7 cellular contexts compared by ENCODE assay signal in the genomic region with DNA sequence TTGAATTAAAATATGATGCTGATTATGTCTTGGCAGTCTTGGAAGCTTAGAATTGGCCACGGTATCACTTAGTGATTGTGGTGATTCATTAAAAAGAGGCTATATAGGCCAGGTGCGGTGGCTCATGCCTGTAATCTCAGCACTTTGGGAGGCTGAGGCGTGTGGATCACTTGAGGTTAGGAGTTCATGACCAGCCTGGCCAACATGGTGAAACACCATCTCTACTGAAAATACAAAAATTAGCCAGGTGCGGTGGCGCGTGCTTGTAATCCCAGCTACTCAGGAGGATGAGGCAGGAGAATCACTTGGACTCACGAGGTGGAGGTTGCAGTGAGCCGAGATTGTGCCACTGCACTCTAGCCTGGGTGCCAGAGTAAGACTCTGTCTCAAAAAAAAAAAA. TPM values are rescaled to one million over a fixed set of nuclear protein-coding genes. Genes with fewer than 3 reads are reported as not detected.
DNase-seq lines count a peak whose midpoint lies in the region; ATAC-seq and TF ChIP-seq lines count a peak whose summit lies in the region.
"Not testable (repeated sequence)": the region's sequence is repeated elsewhere in the genome, so short reads cannot be mapped to it uniquely, and the experiment has no call there.

No MANE protein-coding gene starts in this region.

- H3K27ac Mint-ChIP-seq in activated CD8-positive, alpha-beta T cell treated with anti-CD3 and anti-CD28 coated beads, Interleukin-2, amount 10 ng/mL, durations not matched to agents 7 days and 5 days; glutamatergic neuron (ENCODE audit: unreplicated experiment): not testable (repeated sequence)

- peak overlapping the region; percentile 96 for H3K4me3 Mint-ChIP-seq in activated CD8-positive, alpha-beta T cell treated with anti-CD3 and anti-CD28 coated beads, Interleukin-2, amount 10 ng/mL, durations not matched to agents 7 days and 5 days
- peak overlapping the region; percentile 92 for H3K4me3 Mint-ChIP-seq in glutamatergic neuron (ENCODE audit: unreplicated experiment)

- not testable (repeated sequence) for H3K9me3 ChIP-seq in OCI-LY7 (ENCODE audit: low read length); breast epithelium; muscle layer of colon (ENCODE audit: low read length); skeletal muscle satellite cell (replicated peaks; ENCODE audit: low read length)

- POLR2A ChIA-PET in OCI-LY7 (lab: Charles Lee) = not testable (repeated sequence)
- POLR2A ChIA-PET in activated CD8-positive, alpha-beta T cell treated with anti-CD3 and anti-CD28 coated beads, Interleukin-2, amount 10 ng/mL, durations not matched to agents 7 days and 5 days (lab: Charles Lee) = interaction anchor here (0.6 kb wide), 1 partner anchor 12 kb away, joined by 5 read pairs; no protein-coding TSS in a partner anchor

- peaks cover 73% of the 10 kb centered on the region for H3K79me2 ChIP-seq in OCI-LY7 (ENCODE audit: insufficient read depth, low read depth, low read length)

- H3K4me1 ChIP-seq in OCI-LY7 (ENCODE audit: insufficient read depth, low read length, poor library complexity, severe bottlenecking) (peaks cover 16% of the 10 kb centered on the region), muscle layer of colon (ENCODE audit: insufficient read depth, low read length) (peaks cover 15% of the 10 kb centered on the region), skeletal muscle satellite cell (ENCODE audit: control insufficient read depth, insufficient read depth, low read length) (peaks cover 15% of the 10 kb centered on the region)
- H3K4me1 ChIP-seq in breast epithelium = not testable (repeated sequence)

- peaks cover 33% of the 10 kb centered on the region for H4K20me1 ChIP-seq in OCI-LY7 (ENCODE audit: insufficient read depth, low read length)

- DNase-seq in OCI-LY7 (ENCODE audit: low spot score); activated CD8-positive, alpha-beta T cell treated with anti-CD3 and anti-CD28 coated beads, Interleukin-2, amount 10 ng/mL, durations not matched to agents 7 days and 5 days; breast epithelium (ENCODE audit: low spot score in 2 of 2); glutamatergic neuron: not testable (repeated sequence)

- not testable (repeated sequence) for H3K36me3 ChIP-seq in OCI-LY7 (ENCODE audit: insufficient read depth, low read length); breast epithelium; muscle layer of colon (ENCODE audit: insufficient read depth, low read length); skeletal muscle satellite cell (ENCODE audit: insufficient read depth, low read length)

- ATAC-seq in activated CD8-positive, alpha-beta T cell treated with anti-CD3 and anti-CD28 coated beads, Interleukin-2, amount 10 ng/mL, durations not matched to agents 7 days and 5 days = not testable (repeated sequence)

- not testable (repeated sequence) for H3K27me3 Mint-ChIP-seq in activated CD8-positive, alpha-beta T cell treated with anti-CD3 and anti-CD28 coated beads, Interleukin-2, amount 10 ng/mL, durations not matched to agents 7 days and 5 days (ENCODE audit: low read depth); glutamatergic neuron (ENCODE audit: unreplicated experiment)

- peaks cover 49% of the 10 kb centered on the region for H3K4me1 Mint-ChIP-seq in activated CD8-positive, alpha-beta T cell treated with anti-CD3 and anti-CD28 coated beads, Interleukin-2, amount 10 ng/mL, durations not matched to agents 7 days and 5 days (ENCODE audit: low read depth)
- not testable (repeated sequence) for H3K4me1 Mint-ChIP-seq in glutamatergic neuron (ENCODE audit: low read depth, unreplicated experiment)

- H3K9ac ChIP-seq in muscle layer of colon (ENCODE audit: low read length) = peak overlapping the region; percentile 29
- peak overlapping the region; percentile 95 for H3K9ac ChIP-seq in skeletal muscle satellite cell (ENCODE audit: low read depth, low read length)

- H3K4me3 ChIP-seq in GM08714 (ENCODE audit: low read length) (peak overlapping the region; percentile 26), OCI-LY7 (ENCODE audit: low read depth, low read length, poor library complexity, severe bottlenecking) (peak overlapping the region; percentile 89), breast epithelium (peak overlapping the region; percentile 94 to 100 (median 96)), muscle layer of colon (ENCODE audit: low read depth in 1 of 2, low read length in 2 of 2) (peak overlapping the region in 1 of 2 donors; percentile 76), skeletal muscle satellite cell (ENCODE audit: low read length) (peak overlapping the region; percentile 90)

- H3K4me2 ChIP-seq in OCI-LY7 (ENCODE audit: low read length) = peak overlapping the region; percentile 94
- peak overlapping the region; percentile 75 for H3K4me2 ChIP-seq in skeletal muscle satellite cell (ENCODE audit: low read length)

- not testable (repeated sequence) for H3K9me3 Mint-ChIP-seq in activated CD8-positive, alpha-beta T cell treated with anti-CD3 and anti-CD28 coated beads, Interleukin-2, amount 10 ng/mL, durations not matched to agents 7 days and 5 days (ENCODE audit: insufficient read depth)
- peaks cover 15% of the 10 kb centered on the region for H3K9me3 Mint-ChIP-seq in glutamatergic neuron (ENCODE audit: unreplicated experiment)

- not testable (repeated sequence) for BruUV-seq in OCI-LY7 (replicated peaks; lab: Mats Ljungman, UMichigan)

- CTCF ChIA-PET in OCI-LY7 (lab: Charles Lee; ENCODE audit: unreplicated experiment) = not testable (repeated sequence)
- CTCF ChIA-PET in activated CD8-positive, alpha-beta T cell treated with anti-CD3 and anti-CD28 coated beads, Interleukin-2, amount 10 ng/mL, durations not matched to agents 7 days and 5 days (lab: Charles Lee) = interaction anchor here (1.0 to 2.4 kb wide), 5 partner anchors 10 to 308 kb away, joined by 3 to 6 read pairs (median 4); no protein-coding TSS in a partner anchor

- intact Hi-C loops in OCI-LY7 (cut with micrococcal nuclease; ENCODE audit: unreplicated experiment); breast epithelium (cut with DNase I; ENCODE audit: low total_unique reads): not testable (repeated sequence)

- not testable (repeated sequence) for H3K9me2 ChIP-seq in OCI-LY7 (ENCODE audit: insufficient read depth, low read length)

- not testable (repeated sequence) for H3K27ac ChIP-seq in OCI-LY7 (ENCODE audit: low read depth, low read length, poor library complexity, severe bottlenecking); muscle layer of colon (ENCODE audit: low read depth, low read length)
- peak overlapping the region; percentile 1 to 99 for H3K27ac ChIP-seq in breast epithelium

- peaks cover 31% of the 10 kb centered on the region for H3K36me3 Mint-ChIP-seq in activated CD8-positive, alpha-beta T cell treated with anti-CD3 and anti-CD28 coated beads, Interleukin-2, amount 10 ng/mL, durations not matched to agents 7 days and 5 days (ENCODE audit: low read depth)
- H3K36me3 Mint-ChIP-seq in glutamatergic neuron (ENCODE audit: unreplicated experiment) = not testable (repeated sequence)

- not testable (repeated sequence) for H3K27me3 ChIP-seq in breast epithelium; muscle layer of colon (ENCODE audit: control insufficient read depth in 1 of 2, insufficient read depth in 2 of 2, low read length in 2 of 2); skeletal muscle satellite cell (ENCODE audit: control insufficient read depth, insufficient read depth, low read length)

- H2AFZ ChIP-seq in OCI-LY7 (ENCODE audit: low read length) = not testable (repeated sequence)

- not testable (repeated sequence) for TF ChIP-seq CTCF in OCI-LY7 (conservative IDR thresholded peaks at IDR 0.05; ENCODE audit: low read length); breast epithelium (IDR thresholded peaks at IDR 0.05); glutamatergic neuron (IDR thresholded peaks at IDR 0.05; ENCODE audit: partially characterized antibody, unreplicated experiment)

- not testable (repeated sequence) for TF ChIP-seq POLR2A in breast epithelium (IDR thresholded peaks at IDR 0.05)

RNA-seq across cellular contexts. Expression of gene PPM1B, which starts 2.8 kb away (rescaled TPM):
- total RNA-seq in OCI-LY7 (2014; rRNA removed; shearing (Covaris generic)) = 23.6 and 24.8 TPM in 2 replicates
- total RNA-seq in OCI-LY7 (2022) = 42.7 and 49.8 TPM in 2 replicates
- 10 to 100 TPM; 48.6 to 50.3 TPM for total RNA-seq in activated CD8-positive, alpha-beta T cell treated with anti-CD3 and anti-CD28 coated beads, Interleukin-2, amount 10 ng/mL, durations not matched to agents 7 days and 5 days
- 10 to 100 TPM; 37.7 to 95.9 (median 59.7) TPM for total RNA-seq in breast epithelium
- 49.2 TPM for total RNA-seq in glutamatergic neuron (ENCODE audit: unreplicated experiment)
- total RNA-seq in skeletal muscle satellite cell (2012; rRNA removed) = 12.7 and 15.0 TPM in 2 replicates
